Comparison of ENCODE assay signal across 1 cellular context in the genomic region with DNA sequence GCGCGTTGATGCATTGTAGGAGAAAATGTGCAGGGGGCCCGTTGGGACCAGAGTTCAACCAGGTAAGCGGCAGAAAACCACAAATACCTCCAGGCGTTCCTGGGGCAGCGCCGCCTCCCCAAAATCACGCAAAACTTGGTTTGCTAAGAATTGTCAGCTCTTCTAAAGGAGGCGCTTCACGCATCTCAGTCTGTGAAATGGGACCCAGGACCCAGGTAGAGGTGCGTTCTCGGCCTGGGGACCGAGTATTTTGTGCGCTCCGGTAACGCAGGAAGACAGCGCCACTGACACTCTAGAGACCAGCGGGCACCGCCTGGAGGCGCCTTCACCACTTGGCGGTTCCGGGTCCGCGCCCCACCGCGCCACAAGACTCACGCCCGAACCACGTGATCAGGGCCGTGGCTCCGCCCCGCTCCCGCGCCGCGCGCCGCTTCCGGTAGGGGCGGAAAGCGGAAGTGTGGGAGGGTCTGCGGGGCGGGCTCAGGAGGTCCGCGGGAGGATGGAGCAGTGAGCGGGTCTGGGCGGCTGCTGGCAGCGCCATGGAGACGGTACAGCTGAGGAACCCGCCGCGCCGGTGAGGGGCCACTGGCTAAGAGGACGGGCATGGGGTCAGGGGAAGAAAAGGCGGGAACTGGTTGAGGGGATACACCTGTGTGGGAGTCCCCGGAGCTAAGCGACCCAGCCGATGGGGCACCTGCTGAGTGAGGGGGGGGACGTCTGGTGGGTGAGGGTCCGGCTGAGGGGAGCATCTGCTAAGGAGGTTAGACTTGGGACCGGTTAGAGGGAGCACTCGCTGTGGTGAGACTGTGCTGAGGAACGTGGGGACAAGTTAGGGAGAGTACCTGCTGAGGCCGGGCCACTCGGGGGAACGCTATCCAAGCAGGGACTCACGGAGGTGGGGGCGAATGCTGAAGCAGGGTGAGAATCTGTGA.
TF ChIP-seq lines count a peak whose summit lies in the region.

Gene STK4, plus strand, starts transcription at position 483 of the 932 bp plus-strand sequence. Its CDS starts 57 bp downstream, at position 540.

TF ChIP-seq in H1, 55 proteins besides CTCF, POLR2A, EP300 and RAD21 (continues in another document):
- TF ChIP-seq YY1 (IDR thresholded peaks at IDR 0.05; ENCODE audit: low read depth, low read length) = 0 out of 2 replicates have a peak, but pooled peaks have one; percentile 50
- TF ChIP-seq EZH2 (IDR thresholded peaks at IDR 0.05; ENCODE audit: low read depth, low read length, severe bottlenecking) = peak; percentile 17
- peak; percentile 18; the same call in 1 of the 2 replicates for TF ChIP-seq SP1 (IDR thresholded peaks at IDR 0.05; ENCODE audit: low read depth, low read length)
- TF ChIP-seq HDAC2 (IDR thresholded peaks at IDR 0.05; ENCODE audit: borderline replicate concordance in 1 of 2, low read depth in 2 of 2, low read length in 2 of 2) = peak in 1 of 2 experiments; percentile 52; a peak in 1 of 4 replicates
- TF ChIP-seq JUND (IDR thresholded peaks at IDR 0.05; ENCODE audit: low read length) = no peak
- TF ChIP-seq POLR2AphosphoS5 (IDR thresholded peaks at IDR 0.05; ENCODE audit: low read depth, low read length) = peak; percentile 45; the same call in 1 of the 2 replicates
- TF ChIP-seq KDM4A (IDR thresholded peaks at IDR 0.05; ENCODE audit: low read depth, low read length, severe bottlenecking) = peak; percentile 99
- peak; percentile 74 for TF ChIP-seq TBP (IDR thresholded peaks at IDR 0.05; ENCODE audit: low read depth, low read length)
- TF ChIP-seq E2F6 (IDR thresholded peaks at IDR 0.05) = peak; percentile 82
- TF ChIP-seq CBX5 (IDR thresholded peaks at IDR 0.05; ENCODE audit: low read depth, low read length) = no peak
- TF ChIP-seq, protein P1, sequence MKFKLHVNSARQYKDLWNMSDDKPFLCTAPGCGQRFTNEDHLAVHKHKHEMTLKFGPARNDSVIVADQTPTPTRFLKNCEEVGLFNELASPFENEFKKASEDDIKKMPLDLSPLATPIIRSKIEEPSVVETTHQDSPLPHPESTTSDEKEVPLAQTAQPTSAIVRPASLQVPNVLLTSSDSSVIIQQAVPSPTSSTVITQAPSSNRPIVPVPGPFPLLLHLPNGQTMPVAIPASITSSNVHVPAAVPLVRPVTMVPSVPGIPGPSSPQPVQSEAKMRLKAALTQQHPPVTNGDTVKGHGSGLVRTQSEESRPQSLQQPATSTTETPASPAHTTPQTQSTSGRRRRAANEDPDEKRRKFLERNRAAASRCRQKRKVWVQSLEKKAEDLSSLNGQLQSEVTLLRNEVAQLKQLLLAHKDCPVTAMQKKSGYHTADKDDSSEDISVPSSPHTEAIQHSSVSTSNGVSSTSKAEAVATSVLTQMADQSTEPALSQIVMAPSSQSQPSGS (IDR thresholded peaks at IDR 0.05; ENCODE audit: low read length) = no peak
- no peak for TF ChIP-seq SIX5 (IDR thresholded peaks at IDR 0.05; ENCODE audit: low read depth, low read length)
- TF ChIP-seq, protein P2, sequence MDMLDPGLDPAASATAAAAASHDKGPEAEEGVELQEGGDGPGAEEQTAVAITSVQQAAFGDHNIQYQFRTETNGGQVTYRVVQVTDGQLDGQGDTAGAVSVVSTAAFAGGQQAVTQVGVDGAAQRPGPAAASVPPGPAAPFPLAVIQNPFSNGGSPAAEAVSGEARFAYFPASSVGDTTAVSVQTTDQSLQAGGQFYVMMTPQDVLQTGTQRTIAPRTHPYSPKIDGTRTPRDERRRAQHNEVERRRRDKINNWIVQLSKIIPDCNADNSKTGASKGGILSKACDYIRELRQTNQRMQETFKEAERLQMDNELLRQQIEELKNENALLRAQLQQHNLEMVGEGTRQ (IDR thresholded peaks at IDR 0.05; ENCODE audit: low read length) = peak; percentile 91
- TF ChIP-seq SIRT6 (IDR thresholded peaks at IDR 0.05; ENCODE audit: low read length) = no peak
- no peak for TF ChIP-seq SRF (IDR thresholded peaks at IDR 0.05; ENCODE audit: low read depth, low read length)
- no peak for TF ChIP-seq RNF2 (IDR thresholded peaks at IDR 0.05; ENCODE audit: borderline replicate concordance, low read depth, low read length, missing control alignments, poor library complexity, severe bottlenecking)
- TF ChIP-seq NRF1 (IDR thresholded peaks at IDR 0.05; ENCODE audit: low read depth, low read length) = no peak
- TF ChIP-seq SP4 (IDR thresholded peaks at IDR 0.05; ENCODE audit: low read length) = no peak
- no peak for TF ChIP-seq KDM5A (IDR thresholded peaks at IDR 0.05; ENCODE audit: low read length)
- no peak for TF ChIP-seq POU5F1 (IDR thresholded peaks at IDR 0.05; ENCODE audit: low read depth, low read length)
- TF ChIP-seq CREB1 (IDR thresholded peaks at IDR 0.05) = peak; percentile 87
- TF ChIP-seq EGR1 (IDR thresholded peaks at IDR 0.05; ENCODE audit: borderline replicate concordance, low read depth, low read length) = peak; percentile 76; the same call in 1 of the 2 replicates
- no peak for TF ChIP-seq NANOG (IDR thresholded peaks at IDR 0.05; ENCODE audit: insufficient read depth, low read depth, low read length, poor library complexity, severe bottlenecking)
- TF ChIP-seq SP2 (IDR thresholded peaks at IDR 0.05; ENCODE audit: low read length) = no peak
- TF ChIP-seq MAFK (IDR thresholded peaks at IDR 0.05; ENCODE audit: low read depth, low read length) = no peak
- TF ChIP-seq CEBPB (IDR thresholded peaks at IDR 0.05; ENCODE audit: low read depth, low read length) = no peak
- 0 out of 2 replicates have a peak, but pooled peaks have one; percentile 18 for TF ChIP-seq JUN (IDR thresholded peaks at IDR 0.05; ENCODE audit: low read depth, low read length)
- TF ChIP-seq HDAC6 (IDR thresholded peaks at IDR 0.05; ENCODE audit: low read depth, low read length) = no peak
- TF ChIP-seq PHF8 (conservative IDR thresholded peaks at IDR 0.05; ENCODE audit: low read depth, low read length) = peak; percentile 83; the same call in 1 of the 2 replicates
- no peak for TF ChIP-seq CBX8 (IDR thresholded peaks at IDR 0.05; ENCODE audit: borderline replicate concordance, low read depth, low read length)
- no peak for TF ChIP-seq TEAD4 (IDR thresholded peaks at IDR 0.05; ENCODE audit: low read depth, low read length)
- TF ChIP-seq TCF12 (IDR thresholded peaks at IDR 0.05; ENCODE audit: low read depth, low read length) = no peak
- 0 out of 2 replicates have a peak, but pooled peaks have one; percentile 71 for TF ChIP-seq FOSL1 (IDR thresholded peaks at IDR 0.05; ENCODE audit: insufficient read depth, low read depth, low read length)
- no peak for TF ChIP-seq SUZ12 (IDR thresholded peaks at IDR 0.05; ENCODE audit: low read length)
- no peak for TF ChIP-seq BCL11A (IDR thresholded peaks at IDR 0.05; ENCODE audit: low read depth in 2 of 2, low read length in 2 of 2)
- TF ChIP-seq RFX5 (IDR thresholded peaks at IDR 0.05; ENCODE audit: borderline replicate concordance, low read depth, low read length) = no peak
- TF ChIP-seq RBBP5 (IDR thresholded peaks at IDR 0.05; ENCODE audit: borderline replicate concordance, low read depth, low read length) = peak; percentile 78
- TF ChIP-seq TAF1 (IDR thresholded peaks at IDR 0.05; ENCODE audit: low read depth, low read length) = peak; percentile 71; the same call in 1 of the 2 replicates
- no peak for TF ChIP-seq RXRA (IDR thresholded peaks at IDR 0.05; ENCODE audit: insufficient read depth, low read depth, low read length)
- TF ChIP-seq BACH1 (IDR thresholded peaks at IDR 0.05; ENCODE audit: low read length) = no peak; the same call in 1 of the 2 replicates
- TF ChIP-seq TAF7 (optimal IDR thresholded peaks at IDR 0.05; ENCODE audit: borderline replicate concordance, low read depth, low read length) = no peak
- TF ChIP-seq, protein P3, sequence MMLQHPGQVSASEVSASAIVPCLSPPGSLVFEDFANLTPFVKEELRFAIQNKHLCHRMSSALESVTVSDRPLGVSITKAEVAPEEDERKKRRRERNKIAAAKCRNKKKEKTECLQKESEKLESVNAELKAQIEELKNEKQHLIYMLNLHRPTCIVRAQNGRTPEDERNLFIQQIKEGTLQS (IDR thresholded peaks at IDR 0.05; ENCODE audit: insufficient read depth, low read depth, low read length) = peak; percentile 65; the same call in 1 of the 2 replicates
- TF ChIP-seq SAP30 (IDR thresholded peaks at IDR 0.05; ENCODE audit: insufficient read depth, insufficient replicate concordance, low read length) = peak; percentile 34
- no peak for TF ChIP-seq CHD1 (IDR thresholded peaks at IDR 0.05; ENCODE audit: low read depth, low read length)
- no peak for TF ChIP-seq KDM1A (IDR thresholded peaks at IDR 0.05; ENCODE audit: borderline replicate concordance, low read length)
- no peak for TF ChIP-seq BRCA1 (IDR thresholded peaks at IDR 0.05; ENCODE audit: low read depth, low read length)
- no peak for TF ChIP-seq CHD7 (IDR thresholded peaks at IDR 0.05; ENCODE audit: insufficient replicate concordance, low read length)
- TF ChIP-seq ASH2L (IDR thresholded peaks at IDR 0.05; ENCODE audit: low read length) = peak; percentile 88
- TF ChIP-seq SIN3A (conservative IDR thresholded peaks at IDR 0.05 in 1 of 2, IDR thresholded peaks at IDR 0.05 in 1 of 2; ENCODE audit: low read depth in 1 of 2, low read length in 2 of 2) = peak; percentile 12 to 94; a peak in 3 of 4 replicates
- peak; percentile 48 for TF ChIP-seq CTBP2 (IDR thresholded peaks at IDR 0.05; ENCODE audit: borderline replicate concordance, insufficient read depth, insufficient read length, low read length)
- TF ChIP-seq CHD2 (IDR thresholded peaks at IDR 0.05; ENCODE audit: low read length) = 0 out of 2 replicates have a peak, but pooled peaks have one; percentile 26
- TF ChIP-seq, protein P4, sequence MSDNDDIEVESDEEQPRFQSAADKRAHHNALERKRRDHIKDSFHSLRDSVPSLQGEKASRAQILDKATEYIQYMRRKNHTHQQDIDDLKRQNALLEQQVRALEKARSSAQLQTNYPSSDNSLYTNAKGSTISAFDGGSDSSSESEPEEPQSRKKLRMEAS (IDR thresholded peaks at IDR 0.05) = peak; percentile 93
